Comparison of ENCODE assay signal across 8 cellular contexts in genomic region chr19:8575467-8575997, GRCh38. TPM values are rescaled to one million over a fixed set of nuclear protein-coding genes. Genes with fewer than 3 reads are reported as not detected.
DNase-seq lines count a peak whose midpoint lies in the region; ATAC-seq and TF ChIP-seq lines count a peak whose summit lies in the region.

No MANE protein-coding gene starts in this region.

- H3K36me3 ChIP-seq in CD4-positive, CD25-positive, alpha-beta regulatory T cell (ENCODE audit: control insufficient read depth, insufficient read depth, low read length), result no peaks in the 10 kb centered on the region
- H3K36me3 ChIP-seq in PC-9 (ENCODE audit: low read depth), result no peaks in the 10 kb centered on the region
- no peaks in the 10 kb centered on the region for H3K36me3 ChIP-seq in muscle layer of duodenum (ENCODE audit: control insufficient read depth in 1 of 2, insufficient read depth in 2 of 2, low read length in 2 of 2)
- H3K36me3 ChIP-seq in BE2C, result no peaks in the 10 kb centered on the region

- peaks cover 0 to 4% (median 0%) of the 10 kb centered on the region in 7 donors for H3K9me3 Mint-ChIP-seq in CD4-positive, CD25-positive, alpha-beta regulatory T cell
- peaks cover 5% of the 10 kb centered on the region for H3K9me3 Mint-ChIP-seq in activated naive CD4-positive, alpha-beta T cell treated with anti-CD3 and anti-CD28 coated beads, Interleukin-2, amount 10 ng/mL, durations not matched to agents 7 days and 5 days

- H3K4me1 ChIP-seq in CD4-positive, CD25-positive, alpha-beta regulatory T cell (ENCODE audit: control insufficient read depth, insufficient read depth, low read length, poor library complexity, severe bottlenecking), result peaks cover 89% of the 10 kb centered on the region
- H3K4me1 ChIP-seq in PC-9 (replicated peaks; ENCODE audit: insufficient read depth) (peaks cover 20% of the 10 kb centered on the region), muscle layer of duodenum (ENCODE audit: control insufficient read depth in 1 of 2, insufficient read depth in 2 of 2, low read length in 2 of 2) (peaks cover 0 to 9% of the 10 kb centered on the region in 2 donors), BE2C (no peaks in the 10 kb centered on the region)

- POLR2A ChIA-PET in PC-9 (lab: Charles Lee; ENCODE audit: unreplicated experiment), result no interaction called here

- ATAC-seq in CD4-positive, CD25-positive, alpha-beta regulatory T cell (ENCODE audit: low read depth in 2 of 2), result peak; percentile 52 to 57

- H3F3A ChIP-seq in PC-9 (ENCODE audit: insufficient read depth, low read depth), result peaks cover 42% of the 10 kb centered on the region

- TF ChIP-seq CTCF in PC-9 (conservative IDR thresholded peaks at IDR 0.05) (no peak), BE2C (IDR thresholded peaks at IDR 0.05; ENCODE audit: low read depth, low read length) (no peak)

- peaks cover 11% of the 10 kb centered on the region for H3K36me3 Mint-ChIP-seq in CD4-positive, CD25-positive, alpha-beta regulatory T cell
- H3K36me3 Mint-ChIP-seq in activated naive CD4-positive, alpha-beta T cell treated with anti-CD3 and anti-CD28 coated beads, Interleukin-2, amount 10 ng/mL, durations not matched to agents 7 days and 5 days, result peaks cover 55% of the 10 kb centered on the region

- H3K9me2 ChIP-seq in PC-9 (ENCODE audit: insufficient read depth), result no peaks in the 10 kb centered on the region

- H3K4me3 ChIP-seq in CD4-positive, CD25-positive, alpha-beta regulatory T cell (ENCODE audit: low read depth, low read length), result peak overlapping the region; percentile 90
- H3K4me3 ChIP-seq in PC-9 (no peak overlapping the region), muscle layer of duodenum (ENCODE audit: low read depth in 1 of 2, low read length in 2 of 2) (peak overlapping the region; percentile 42 to 45), BE2C (ENCODE audit: low read depth, low read length) (no peak overlapping the region)

- H3K4me2 ChIP-seq in PC-9, result 0 out of 2 replicates have a peak overlapping the region, but pooled peaks have one; percentile 5

- H3K79me2 ChIP-seq in PC-9 (ENCODE audit: low read depth), result no peaks in the 10 kb centered on the region

- peak; percentile 24 to 88 (median 62) for DNase-seq in CD4-positive, CD25-positive, alpha-beta regulatory T cell
- DNase-seq in PC-9 (peak; percentile 22 to 31), NCI-H1930 (lab: John Stamatoyannopoulos, UW) (no peak), BE2C (no peak), cerebellar nuclear complex (lab: John Stamatoyannopoulos, UW) (no peak), putamen (ENCODE audit: low spot score) (no peak)
- DNase-seq in activated naive CD4-positive, alpha-beta T cell treated with anti-CD3 and anti-CD28 coated beads, Interleukin-2, amount 10 ng/mL, durations not matched to agents 7 days and 5 days, result peak; percentile 70

- BruUV-seq in PC-9 (replicated peaks; lab: Mats Ljungman, UMichigan), result no TSS peak

- H3K9me3 ChIP-seq in CD4-positive, CD25-positive, alpha-beta regulatory T cell (ENCODE audit: control insufficient read depth in 2 of 2, low read length in 2 of 2), result no peaks in the 10 kb centered on the region
- no peaks in the 10 kb centered on the region for H3K9me3 ChIP-seq in PC-9 (ENCODE audit: insufficient read depth, low read depth)
- no peaks in the 10 kb centered on the region for H3K9me3 ChIP-seq in muscle layer of duodenum (ENCODE audit: control insufficient read depth in 1 of 2, low read length in 2 of 2)
- no peaks in the 10 kb centered on the region for H3K9me3 ChIP-seq in BE2C

- no peak overlapping the region for H2AFZ ChIP-seq in PC-9

- H3K27me3 Mint-ChIP-seq in CD4-positive, CD25-positive, alpha-beta regulatory T cell, result peaks cover 5% of the 10 kb centered on the region
- peaks cover 7% of the 10 kb centered on the region for H3K27me3 Mint-ChIP-seq in activated naive CD4-positive, alpha-beta T cell treated with anti-CD3 and anti-CD28 coated beads, Interleukin-2, amount 10 ng/mL, durations not matched to agents 7 days and 5 days

- CTCF ChIA-PET in PC-9 (lab: Charles Lee), result interaction anchor here (0.7 kb wide), 1 partner anchor 51 kb away, joined by 4 read pairs; no protein-coding TSS in a partner anchor
- CTCF ChIA-PET in activated naive CD4-positive, alpha-beta T cell treated with anti-CD3 and anti-CD28 coated beads, Interleukin-2, amount 10 ng/mL, durations not matched to agents 7 days and 5 days (lab: Charles Lee), result interaction anchor here (0.9 to 6.3 kb wide), 4 partner anchors 11 to 162 kb away, joined by 3 to 50 read pairs (median 7); partner anchors contain the start of genes MARCHF2 and ZNF414

- peaks cover 12 to 91% (median 49%) of the 10 kb centered on the region in 4 donors for H3K4me1 Mint-ChIP-seq in CD4-positive, CD25-positive, alpha-beta regulatory T cell
- H3K4me1 Mint-ChIP-seq in activated naive CD4-positive, alpha-beta T cell treated with anti-CD3 and anti-CD28 coated beads, Interleukin-2, amount 10 ng/mL, durations not matched to agents 7 days and 5 days, result peaks cover 95% of the 10 kb centered on the region

- H3K27ac ChIP-seq in CD4-positive, CD25-positive, alpha-beta regulatory T cell (ENCODE audit: insufficient read depth, low read length, poor library complexity, severe bottlenecking), result peak overlapping the region; percentile 70
- H3K27ac ChIP-seq in PC-9 (no peak overlapping the region), muscle layer of duodenum (ENCODE audit: low read length) (no peak overlapping the region)

- H4K20me1 ChIP-seq in PC-9 (ENCODE audit: insufficient read depth), result no peaks in the 10 kb centered on the region

- H3K27ac Mint-ChIP-seq in CD4-positive, CD25-positive, alpha-beta regulatory T cell, result peak overlapping the region; percentile 90 to 94 (median 93)
- H3K27ac Mint-ChIP-seq in activated naive CD4-positive, alpha-beta T cell treated with anti-CD3 and anti-CD28 coated beads, Interleukin-2, amount 10 ng/mL, durations not matched to agents 7 days and 5 days, result peak overlapping the region; percentile 93

- no peaks in the 10 kb centered on the region for H3K27me3 ChIP-seq in CD4-positive, CD25-positive, alpha-beta regulatory T cell (ENCODE audit: control insufficient read depth, insufficient read depth, low read length)
- H3K27me3 ChIP-seq in PC-9 (ENCODE audit: insufficient read depth, low read depth) (peaks cover 11% of the 10 kb centered on the region; the same call in 1 of the 2 replicates), muscle layer of duodenum (ENCODE audit: low read depth, low read length) (no peaks in the 10 kb centered on the region), BE2C (peaks cover 18% of the 10 kb centered on the region)

- intact Hi-C loops in PC-9 (cut with micrococcal nuclease; ENCODE audit: unreplicated experiment), result no loop called here

- H3K4me3 Mint-ChIP-seq in CD4-positive, CD25-positive, alpha-beta regulatory T cell, result peak overlapping the region; percentile 92 to 100 (median 98)
- H3K4me3 Mint-ChIP-seq in activated naive CD4-positive, alpha-beta T cell treated with anti-CD3 and anti-CD28 coated beads, Interleukin-2, amount 10 ng/mL, durations not matched to agents 7 days and 5 days, result peak overlapping the region; percentile 98

RNA-seq across cellular contexts. Expression of gene MYO1F, which starts 1.7 kb away (rescaled TPM):
- total RNA-seq in CD4-positive, CD25-positive, alpha-beta regulatory T cell, result 289 TPM
- 10 to 100 TPM; 45.3 to 79.3 (median 61.5) TPM for polyA plus RNA-seq in CD4-positive, CD25-positive, alpha-beta regulatory T cell
- total RNA-seq in PC-9 (2021), result 0.53 and 1.3 TPM in 2 replicates
- not detected for polyA plus RNA-seq in BE2C (2012; ENCODE audit: insufficient read depth, insufficient read length, low read depth)

RNA-seq across cellular contexts. Expression of gene ADAMTS10, which starts 35.0 kb away (rescaled TPM):
- total RNA-seq in CD4-positive, CD25-positive, alpha-beta regulatory T cell, result 17.9 TPM
- polyA plus RNA-seq in CD4-positive, CD25-positive, alpha-beta regulatory T cell, result 1 to 10 TPM in 1 of 4 donors, under 1 TPM in 3; 0.42 to 1.2 (median 0.52) TPM
- total RNA-seq in PC-9 (2021), result 0.60 TPM in 1 of 2 replicates, not detected in the other
- polyA plus RNA-seq in BE2C (2012; ENCODE audit: insufficient read depth, insufficient read length, low read depth), result 1.4 TPM

RNA-seq across cellular contexts. Expression of gene NFILZ, which starts 54.9 kb away (rescaled TPM):
- not detected for total RNA-seq in CD4-positive, CD25-positive, alpha-beta regulatory T cell
- not detected for polyA plus RNA-seq in CD4-positive, CD25-positive, alpha-beta regulatory T cell
- not detected in 2 replicates for total RNA-seq in PC-9 (2021)
- not detected for polyA plus RNA-seq in BE2C (2012; ENCODE audit: insufficient read depth, insufficient read length, low read depth)

Comparison
In these comparisons a context has a peak if more than half of its experiments do, and no peak if none do; other contexts are left out.
1. DNase-seq: peak in CD4-positive, CD25-positive, alpha-beta regulatory T cell (3 of 3), PC-9 (2 of 2) and activated naive CD4-positive, alpha-beta T cell treated with anti-CD3 and anti-CD28 coated beads, Interleukin-2, amount 10 ng/mL, durations not matched to agents 7 days and 5 days (single experiment); none in NCI-H1930 (0 of 2), BE2C (single experiment), cerebellar nuclear complex (0 of 2) and putamen (single experiment).
2. H3K4me3 ChIP-seq: peak in CD4-positive, CD25-positive, alpha-beta regulatory T cell (single experiment) and muscle layer of duodenum (2 of 2); none in PC-9 (single experiment) and BE2C (single experiment).
3. RNA of gene MYO1F, which starts 1.7 kb away (total RNA-seq): 289 TPM in CD4-positive, CD25-positive, alpha-beta regulatory T cell (single experiment); 0.53 to 1.3 TPM in PC-9; every median in the first group is over 100 times any median in the second.
4. RNA of gene ADAMTS10, which starts 35.0 kb away (total RNA-seq): 17.9 TPM in CD4-positive, CD25-positive, alpha-beta regulatory T cell (single experiment); 0.60 TPM in PC-9; every median in the first group is over 10 times any median in the second.